In the genomic region with DNA sequence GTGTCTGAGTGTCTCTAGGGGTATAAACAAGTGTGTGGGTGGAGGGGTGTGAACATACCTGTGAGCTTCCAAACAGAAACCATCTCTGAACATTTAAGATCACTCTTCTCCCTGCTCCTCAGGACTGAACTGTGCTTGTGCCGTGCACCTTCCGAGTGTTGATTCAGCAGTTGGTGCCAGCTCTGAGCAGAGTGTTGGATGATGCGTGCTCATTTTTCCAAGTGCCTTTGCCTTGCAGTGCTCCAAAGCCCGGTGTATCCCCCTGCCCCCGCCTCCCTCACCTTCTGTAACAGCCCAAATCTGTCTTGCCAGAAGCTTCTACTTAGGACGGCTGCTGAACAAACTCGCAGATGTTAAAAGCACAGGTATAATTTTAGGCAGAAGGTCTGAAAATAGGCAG, we compare ENCODE assay signal across 21 cellular contexts. TPM values are rescaled to one million over a fixed set of nuclear protein-coding genes. Genes with fewer than 3 reads are reported as not detected.
DNase-seq lines count a peak whose midpoint lies in the region; ATAC-seq and FAIRE-seq lines count a peak whose summit lies in the region.
"Had no signal": no experiment of that assay in that cellular context is flagged by ENCODE, and none has a peak within 500 bp of the region (broad histone marks: within the 10 kb centered on the region; RNA-seq: fewer than 3 reads in every experiment).

No MANE protein-coding gene starts in this region.

- FAIRE-seq in RCC 7860 (lab: Jason Lieb, UNC): no peak
- FAIRE-seq: G401.6, GM19239, HTR-8/SVneo had no signal

- intact Hi-C loops in head of caudate nucleus (cut with DNase I) (no loop called here), sciatic nerve (cut with DNase I) (loop anchor here (5.0 kb wide), 1 partner anchor 624 kb away; no protein-coding TSS in a partner anchor)

- peak; percentile 10 for ATAC-seq in sciatic nerve

- peak in 2 of 3 experiments; percentile 16 to 45 for DNase-seq in NCI-H1417 (lab: John Stamatoyannopoulos, UW)
- DNase-seq in NCI-H1417 treated with DMSO at 0.1 percent for 48 hours (lab: John Stamatoyannopoulos, UW): no peak
- peak; percentile 7 for DNase-seq in NCI-H2171 (lab: John Stamatoyannopoulos, UW)
- peak in 37 of 42 donors; percentile 17 to 77 (median 49) for DNase-seq in head of caudate nucleus
- no peak for DNase-seq in sciatic nerve (ENCODE audit: low spot score)
- DNase-seq in activated T-cell treated with anti-CD3 and anti-CD28 coated beads, Interleukin-2, amount 50 U/mL, for 1 hour: no peak
- no peak for DNase-seq in activated CD4-positive, alpha-beta T cell treated with anti-CD3 and anti-CD28 coated beads, Interleukin-2, amount 50 U/mL, for 4 hours
- DNase-seq in RCC 7860 (ENCODE audit: low spot score): no peak
- DNase-seq: 8988T, DND-41, H9, IMR-90, NCI-H2081 treated with DMSO at 0.1 percent for 48 hours, NCI-H524, NCI-H82, PC-9 had no signal

RNA-seq across cellular contexts. Expression of gene WSCD2, which starts 4.4 kb away (rescaled TPM):
- total RNA-seq in sciatic nerve: 33.0 TPM
- total RNA-seq: IMR-90, M059J, PC-9, SJSA1 had no signal

Comparison
In these comparisons a context has a peak if more than half of its experiments do, and no peak if none do; other contexts are left out.
1. DNase-seq: peak in NCI-H1417 (2 of 3), NCI-H2171 (single experiment) and head of caudate nucleus (37 of 42); none in NCI-H1417 treated with DMSO at 0.1 percent for 48 hours (single experiment), sciatic nerve (single experiment), activated T-cell treated with anti-CD3 and anti-CD28 coated beads, Interleukin-2, amount 50 U/mL, for 1 hour (single experiment), activated CD4-positive, alpha-beta T cell treated with anti-CD3 and anti-CD28 coated beads, Interleukin-2, amount 50 U/mL, for 4 hours (0 of 2) and RCC 7860 (single experiment).